8 cellular contexts compared by ENCODE assay signal in the genomic region with DNA sequence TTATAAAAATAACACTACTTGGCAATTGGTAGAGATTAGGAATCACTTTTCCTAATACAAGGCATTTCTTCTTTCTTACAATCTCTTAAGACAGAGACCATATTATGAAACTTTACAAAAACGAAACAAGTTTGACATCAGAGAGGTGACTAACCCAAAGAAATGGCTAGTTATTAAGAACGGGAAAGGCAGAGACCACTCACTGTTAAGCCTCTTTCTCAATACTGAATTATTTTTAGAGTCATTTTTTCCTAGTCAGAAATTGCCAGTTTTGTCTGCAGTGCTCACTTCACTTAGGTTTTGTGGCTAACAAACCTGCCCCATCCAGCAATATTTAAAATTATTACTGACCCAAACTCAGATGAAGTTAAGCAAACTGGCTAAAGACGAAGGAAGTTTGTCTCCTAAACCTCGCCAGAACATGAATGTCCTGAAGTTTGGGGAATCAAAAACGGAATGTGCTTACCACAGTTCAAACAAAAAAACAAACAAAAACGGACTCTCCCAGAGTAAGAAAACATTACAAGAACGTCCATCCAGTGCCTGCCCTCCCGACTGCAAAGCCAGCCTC. TPM values are rescaled to one million over a fixed set of nuclear protein-coding genes. Genes with fewer than 3 reads are reported as not detected.
A peak's percentile ranks its signal among the peaks of the same experiment; 100 is the strongest.
DNase-seq lines count a peak whose midpoint lies in the region; ATAC-seq and TF ChIP-seq lines count a peak whose summit lies in the region.

No MANE protein-coding gene starts in this region.

- H3K27ac Mint-ChIP-seq in activated CD4-positive, alpha-beta T cell treated with anti-CD3 and anti-CD28 coated beads, Interleukin-2, amount 10 ng/mL, durations not matched to agents 24 days and 14 days = peak overlapping the region; percentile 99
- H3K27ac Mint-ChIP-seq in type B pancreatic cell = peak overlapping the region; percentile 99

- peak overlapping the region; percentile 84 for H3K4me3 ChIP-seq in cardiac fibroblast (replicated peaks in 1 of 2; ENCODE audit: low read depth in 2 of 2, low read length in 2 of 2)

- peak overlapping the region; percentile 98 for H3K4me3 Mint-ChIP-seq in activated CD4-positive, alpha-beta T cell treated with anti-CD3 and anti-CD28 coated beads, Interleukin-2, amount 10 ng/mL, durations not matched to agents 24 days and 14 days
- peak overlapping the region; percentile 97 for H3K4me3 Mint-ChIP-seq in type B pancreatic cell

- peaks cover 25% of the 10 kb centered on the region for H3K4me1 Mint-ChIP-seq in activated CD4-positive, alpha-beta T cell treated with anti-CD3 and anti-CD28 coated beads, Interleukin-2, amount 10 ng/mL, durations not matched to agents 24 days and 14 days
- peaks cover 12% of the 10 kb centered on the region for H3K4me1 Mint-ChIP-seq in type B pancreatic cell (ENCODE audit: unreplicated experiment)

- intact Hi-C loops in activated CD4-positive, alpha-beta T cell treated with anti-CD3 and anti-CD28 coated beads, Interleukin-2, amount 10 ng/mL, durations not matched to agents 24 days and 14 days (cut with micrococcal nuclease) = loop anchor here (1.0 to 2.0 kb wide), 3 partner anchors 168 to 1904 kb away; partner anchors contain the start of genes LANCL1, PIKFYVE and RPE

- no peak for DNase-seq in activated CD4-positive, alpha-beta T cell treated with anti-CD3 and anti-CD28 coated beads, Interleukin-2, amount 10 ng/mL, durations not matched to agents 24 days and 14 days
- DNase-seq in activated CD4-positive, alpha-beta T cell treated with anti-CD3 and anti-CD28 coated beads, Interleukin-2, amount 50 U/mL, for 4 hours = no peak
- DNase-seq in NOMO-1 treated with dmso at 0.1 percent for 144 hours (lab: John Stamatoyannopoulos, UW; ENCODE audit: unreplicated experiment) = peak; percentile 61
- DNase-seq in cardiac fibroblast (ENCODE audit: low read depth in 2 of 2) = peak; percentile 76 to 92
- peak; percentile 51 to 71 for DNase-seq in lung microvascular endothelial cell (ENCODE audit: low read depth in 2 of 2)
- DNase-seq in type B pancreatic cell (ENCODE audit: extremely low spot score, unreplicated experiment) = no peak
- DNase-seq in SK-N-DZ (ENCODE audit: low spot score) = no peak

- peaks cover 4% of the 10 kb centered on the region for H3K36me3 Mint-ChIP-seq in activated CD4-positive, alpha-beta T cell treated with anti-CD3 and anti-CD28 coated beads, Interleukin-2, amount 10 ng/mL, durations not matched to agents 24 days and 14 days (ENCODE audit: low read depth)
- no peaks in the 10 kb centered on the region for H3K36me3 Mint-ChIP-seq in type B pancreatic cell

- ATAC-seq in HG02763 (IDR thresholded peaks at IDR 0.05; ENCODE audit: unreplicated experiment) = peak; percentile 11

- H3K9me3 Mint-ChIP-seq in activated CD4-positive, alpha-beta T cell treated with anti-CD3 and anti-CD28 coated beads, Interleukin-2, amount 10 ng/mL, durations not matched to agents 24 days and 14 days = no peaks in the 10 kb centered on the region
- no peaks in the 10 kb centered on the region for H3K9me3 Mint-ChIP-seq in type B pancreatic cell

- H3K27me3 Mint-ChIP-seq in activated CD4-positive, alpha-beta T cell treated with anti-CD3 and anti-CD28 coated beads, Interleukin-2, amount 10 ng/mL, durations not matched to agents 24 days and 14 days = peaks cover 18% of the 10 kb centered on the region
- no peaks in the 10 kb centered on the region for H3K27me3 Mint-ChIP-seq in type B pancreatic cell

- no peak for TF ChIP-seq CTCF in cardiac fibroblast (IDR thresholded peaks at IDR 0.05; ENCODE audit: low read depth, low read length)
- no peak for TF ChIP-seq CTCF in type B pancreatic cell (conservative IDR thresholded peaks at IDR 0.05)

RNA-seq across cellular contexts. Expression of gene KANSL1L, which starts 1.3 kb away (rescaled TPM):
- 4.6 and 5.0 TPM in 2 replicates for total RNA-seq in activated CD4-positive, alpha-beta T cell treated with anti-CD3 and anti-CD28 coated beads, Interleukin-2, amount 10 ng/mL, durations not matched to agents 24 days and 14 days
- total RNA-seq in lung microvascular endothelial cell (9.8 and 28.8 TPM in 2 replicates), type B pancreatic cell (ENCODE audit: low replicate concordance) (11.9 and 17.2 TPM in 2 replicates)
- 11.6 and 15.3 TPM in 2 replicates for polyA plus RNA-seq in SK-N-DZ (2014; cell fraction: cytosol; rRNA removed)
- polyA plus RNA-seq in SK-N-DZ (2014; cell fraction: nucleus; rRNA removed) = 9.0 and 20.9 TPM in 2 replicates

RNA-seq across cellular contexts. Expression of gene ACADL, which starts 55.3 kb away (rescaled TPM):
- not detected in 2 replicates for total RNA-seq in activated CD4-positive, alpha-beta T cell treated with anti-CD3 and anti-CD28 coated beads, Interleukin-2, amount 10 ng/mL, durations not matched to agents 24 days and 14 days
- total RNA-seq in lung microvascular endothelial cell = not detected in 2 replicates
- 1.7 and 2.1 TPM in 2 replicates for total RNA-seq in type B pancreatic cell (ENCODE audit: low replicate concordance)
- 0.03 TPM in 1 of 2 replicates, not detected in the other for polyA plus RNA-seq in SK-N-DZ (2014; cell fraction: cytosol; rRNA removed)
- 0.05 TPM in 1 of 2 replicates, not detected in the other for polyA plus RNA-seq in SK-N-DZ (2014; cell fraction: nucleus; rRNA removed)

Comparison
In these comparisons a context has a peak if more than half of its experiments do, and no peak if none do; other contexts are left out.
1. DNase-seq: peak in NOMO-1 treated with dmso at 0.1 percent for 144 hours (single experiment), cardiac fibroblast (2 of 2) and lung microvascular endothelial cell (2 of 2); none in activated CD4-positive, alpha-beta T cell treated with anti-CD3 and anti-CD28 coated beads, Interleukin-2, amount 10 ng/mL, durations not matched to agents 24 days and 14 days (single experiment), activated CD4-positive, alpha-beta T cell treated with anti-CD3 and anti-CD28 coated beads, Interleukin-2, amount 50 U/mL, for 4 hours (0 of 2), type B pancreatic cell (single experiment) and SK-N-DZ (single experiment).